26 cellular contexts compared by ENCODE assay signal in genomic region chr6:19749722-19750121, GRCh38.
DNase-seq lines count a peak whose midpoint lies in the region; ATAC-seq, FAIRE-seq and TF ChIP-seq lines count a peak whose summit lies in the region.
"Had no signal": no experiment of that assay in that cellular context is flagged by ENCODE, and none has a peak within 500 bp of the region (broad histone marks: within the 10 kb centered on the region; RNA-seq: fewer than 3 reads in every experiment).

No MANE protein-coding gene starts in this region.

- TF ChIP-seq POLR2A in IMR-90 (IDR thresholded peaks at IDR 0.05; ENCODE audit: low read depth, low read length) (no peak), K562 (conservative IDR thresholded peaks at IDR 0.05) (no peak)

- H3K9ac ChIP-seq in IMR-90 (ENCODE audit: low read depth, low read length) (no peak overlapping the region), K562 (ENCODE audit: insufficient read depth in 1 of 2, low read depth in 2 of 2, low read length in 2 of 2) (no peak overlapping the region), mesendoderm (ENCODE audit: low read length) (no peak overlapping the region)
- H3K9ac ChIP-seq: BLaER1 had no signal

- no peak overlapping the region for H3K14ac ChIP-seq in IMR-90 (replicated peaks; ENCODE audit: low read depth, low read length)

- TF ChIP-seq CTCF in IMR-90 (conservative IDR thresholded peaks at IDR 0.05; ENCODE audit: low read depth, low read length) (no peak), K562 (IDR thresholded peaks at IDR 0.05 in 2 of 3, conservative IDR thresholded peaks at IDR 0.05 in 1 of 3; ENCODE audit: insufficient read depth in 2 of 3, low read depth in 1 of 3, low read length in 3 of 3) (no peak)

- H3K4ac ChIP-seq in IMR-90 (ENCODE audit: low read depth, low read length) (no peak overlapping the region), mesendoderm (ENCODE audit: low read depth, low read length) (no peak overlapping the region)

- no CpG with 5 or more reads among the region's 7 CpGs for WGBS in IMR-90 (ENCODE audit: extremely low coverage in 2 of 2, insufficient read length in 1 of 2), 2 experiments
- WGBS in K562 (ENCODE audit: insufficient coverage, low coverage, missing lambda C conversion rate), result under 1% methylated on average over 7 of the region's 7 CpGs
- no CpG with 5 or more reads among the region's 7 CpGs for WGBS in mesendoderm (ENCODE audit: extremely low coverage, insufficient coverage, low lambda C conversion rate)

- H2AK9ac ChIP-seq in IMR-90 (replicated peaks; ENCODE audit: low read depth, low read length, poor library complexity), result no peak overlapping the region

- H3K36me3 ChIP-seq in IMR-90 (ENCODE audit: control insufficient read depth, insufficient read depth, low read length) (no peaks in the 10 kb centered on the region), K562 (ENCODE audit: control insufficient read depth, insufficient read depth, low read length) (no peaks in the 10 kb centered on the region), mesendoderm (ENCODE audit: control insufficient read depth, insufficient read depth, low read length) (no peaks in the 10 kb centered on the region)
- H3K36me3 ChIP-seq: BE2C, BLaER1 had no signal

- no peaks in the 10 kb centered on the region for H3K9me3 ChIP-seq in IMR-90 (ENCODE audit: control insufficient read depth, insufficient read depth, low read length)
- H3K9me3 ChIP-seq in K562 (replicated peaks; ENCODE audit: control insufficient read depth, insufficient read depth, low read depth, low read length), result no peaks in the 10 kb centered on the region
- H3K9me3 ChIP-seq: BE2C, BLaER1 had no signal

- POLR2A ChIA-PET in IMR-90 (lab: Charles Lee; ENCODE audit: unreplicated experiment), result no interaction called here
- POLR2A ChIA-PET in K562 (lab: Yijun Ruan, JAX), result no interaction called here

- H3K56ac ChIP-seq in IMR-90 (ENCODE audit: extremely low read depth, insufficient read depth, low read length), result no peak overlapping the region
- H3K56ac ChIP-seq in mesendoderm (ENCODE audit: low read length), result no peak overlapping the region

- no peaks in the 10 kb centered on the region for H4K20me1 ChIP-seq in IMR-90 (ENCODE audit: insufficient read depth, low read length)
- H4K20me1 ChIP-seq in K562 (replicated peaks; ENCODE audit: control insufficient read depth, insufficient read depth, low read length), result no peaks in the 10 kb centered on the region
- H4K20me1 ChIP-seq: BLaER1 had no signal

- H2BK15ac ChIP-seq in IMR-90 (ENCODE audit: low read depth, low read length) (no peak overlapping the region), mesendoderm (replicated peaks; ENCODE audit: low read depth) (no peak overlapping the region)

- no peak overlapping the region for H3K18ac ChIP-seq in IMR-90 (ENCODE audit: low read depth, low read length)
- no peak overlapping the region for H3K18ac ChIP-seq in mesendoderm (ENCODE audit: low read length)

- H4K5ac ChIP-seq in IMR-90 (ENCODE audit: low read depth, low read length) (no peak overlapping the region), mesendoderm (ENCODE audit: low read length) (no peak overlapping the region)

- no peak for TF ChIP-seq EP300 in K562 (IDR thresholded peaks at IDR 0.05; ENCODE audit: low read length)

- TF ChIP-seq RAD21 in IMR-90 (IDR thresholded peaks at IDR 0.05; ENCODE audit: low read length) (no peak), K562 (CRISPR knock-in tag; conservative IDR thresholded peaks at IDR 0.05 in 1 of 2, IDR thresholded peaks at IDR 0.05 in 1 of 2) (no peak)

- intact Hi-C loops in IMR-90 (cut with micrococcal nuclease), result no loop called here
- intact Hi-C loops in K562 (cut with micrococcal nuclease), result no loop called here

- H2BK5ac ChIP-seq in IMR-90 (ENCODE audit: low read depth, low read length, poor library complexity, severe bottlenecking), result no peak overlapping the region
- H2BK5ac ChIP-seq in mesendoderm (ENCODE audit: low read length), result no peak overlapping the region

- no peak overlapping the region for H3K23ac ChIP-seq in IMR-90 (ENCODE audit: low read depth, low read length)
- H3K23ac ChIP-seq in mesendoderm (ENCODE audit: low read length), result no peak overlapping the region

- ATAC-seq in IMR-90 (ENCODE audit: low read depth) (no peak), K562 (no peak), GM18519 (IDR thresholded peaks at IDR 0.05; ENCODE audit: low FRiP score, unreplicated experiment) (no peak)
- ATAC-seq: GM12878 had no signal

- H2AK5ac ChIP-seq in IMR-90 (ENCODE audit: low read depth, low read length), result no peak overlapping the region
- H2AK5ac ChIP-seq in mesendoderm (ENCODE audit: low read length), result no peak overlapping the region

- in situ Hi-C loops in IMR-90 (cut with MboI; ENCODE audit: low sequenced_read_pairs), result no loop called here
- in situ Hi-C loops in K562 (cut with MboI), result no loop called here

- FAIRE-seq in K562 (lab: Jason Lieb, UNC), result no peak
- FAIRE-seq: A204.1, GM12878, GM12892, GM18507, GM19239 had no signal

- H4K8ac ChIP-seq in IMR-90 (ENCODE audit: low read depth in 2 of 2, low read length in 2 of 2) (no peak overlapping the region), mesendoderm (ENCODE audit: low read depth, low read length) (no peak overlapping the region)

- CTCF ChIA-PET in IMR-90 (lab: Yijun Ruan, JAX) (no interaction called here), K562 (lab: Yijun Ruan, JAX; ENCODE audit: low intra/inter-chr PET ratio) (no interaction called here)

- BruUV-seq in IMR-90 (replicated peaks; lab: Mats Ljungman, UMichigan) (no TSS peak), K562 (replicated peaks; lab: Mats Ljungman, UMichigan) (no TSS peak)

- no peaks in the 10 kb centered on the region for H3K79me1 ChIP-seq in IMR-90 (ENCODE audit: low read depth in 1 of 2, low read length in 2 of 2)
- H3K79me1 ChIP-seq in mesendoderm (ENCODE audit: low read length), result no peaks in the 10 kb centered on the region

- H3K4me3 ChIP-seq in IMR-90 (ENCODE audit: insufficient read depth, low read depth, low read length) (no peak overlapping the region), K562 (no peak overlapping the region), mesendoderm (ENCODE audit: low read length) (no peak overlapping the region)
- H3K4me3 ChIP-seq: BLaER1, GM12878 had no signal

- H3K9me1 ChIP-seq in IMR-90 (ENCODE audit: insufficient read depth, low read length) (no peaks in the 10 kb centered on the region), K562 (ENCODE audit: control insufficient read depth, insufficient read depth, low read length) (no peaks in the 10 kb centered on the region)

- H3K27me3 ChIP-seq in IMR-90 (ENCODE audit: control insufficient read depth, insufficient read depth, low read length) (no peaks in the 10 kb centered on the region), K562 (ENCODE audit: control insufficient read depth in 2 of 2, insufficient read depth in 2 of 2, low read length in 2 of 2) (no peaks in the 10 kb centered on the region), mesendoderm (ENCODE audit: insufficient read depth, low read length, poor library complexity) (no peaks in the 10 kb centered on the region)
- H3K27me3 ChIP-seq: BE2C, BLaER1 had no signal

- no peak overlapping the region for H2BK20ac ChIP-seq in IMR-90 (ENCODE audit: low read depth, low read length)

- DNase-seq in IMR-90 (no peak), K562 (ENCODE audit: extremely low read depth in 1 of 4, low spot score in 3 of 4) (no peak), mesendoderm (peak; percentile 39), MV-4-11 (lab: John Stamatoyannopoulos, UW) (no peak)
- no peak for DNase-seq in stimulated activated CD4-positive, alpha-beta T cell treated with anti-CD3 and anti-CD28 coated beads, Interleukin-12 subunit alpha, Interleukin-12 subunit beta, amount 100 ng/mL, for 4 hours
- DNase-seq: 8988T; ACHN; BE2C; C1 segment of cervical spinal cord; CD4-positive, alpha-beta memory T cell; CD4-positive, CD25-positive, alpha-beta regulatory T cell; CD8-positive, alpha-beta memory T cell; COR-L47; DMS 273 treated with DMSO at 0.1 percent for 48 hours; DMS153; DMS79; DND-41; EL; GDM1 had no signal

- H3K4me1 ChIP-seq in IMR-90 (ENCODE audit: control insufficient read depth, insufficient read depth, low read length) (no peaks in the 10 kb centered on the region), K562 (replicated peaks in 1 of 2; ENCODE audit: control insufficient read depth in 2 of 2, insufficient read depth in 2 of 2, low read length in 2 of 2) (no peaks in the 10 kb centered on the region), mesendoderm (ENCODE audit: control insufficient read depth, low read depth, low read length) (no peaks in the 10 kb centered on the region)
- H3K4me1 ChIP-seq: BE2C, BLaER1 had no signal

- H3K79me2 ChIP-seq in K562 (ENCODE audit: control insufficient read depth, insufficient read depth, low read length) (no peaks in the 10 kb centered on the region), mesendoderm (ENCODE audit: control insufficient read depth, insufficient read depth, low read length) (no peaks in the 10 kb centered on the region)

- H2BK120ac ChIP-seq in IMR-90 (ENCODE audit: low read depth, low read length) (no peak overlapping the region), mesendoderm (ENCODE audit: low read depth, low read length) (no peak overlapping the region)

- no peak overlapping the region for H2AFZ ChIP-seq in IMR-90 (replicated peaks; ENCODE audit: low read length, poor library complexity)
- no peak overlapping the region for H2AFZ ChIP-seq in K562 (ENCODE audit: low read depth, low read length)

- H4K91ac ChIP-seq in IMR-90 (ENCODE audit: insufficient read depth, low read depth, low read length), result no peak overlapping the region

- no peak overlapping the region for H3K27ac ChIP-seq in IMR-90 (ENCODE audit: insufficient read depth, low read length)
- no peak overlapping the region for H3K27ac ChIP-seq in K562 (ENCODE audit: extremely low read depth, low read depth, low read length)
- no peak overlapping the region for H3K27ac ChIP-seq in mesendoderm (ENCODE audit: low read depth, low read length)
- H3K27ac ChIP-seq: BLaER1 had no signal

- dilution Hi-C loops in IMR-90 (cut with HindIII; ENCODE audit: low sequenced_read_pairs, unreplicated experiment), result no loop called here

- no peak overlapping the region for H3K4me2 ChIP-seq in IMR-90 (ENCODE audit: low read depth, low read length)
- no peak overlapping the region for H3K4me2 ChIP-seq in K562 (ENCODE audit: insufficient read depth, low read length)
- no peak overlapping the region for H3K4me2 ChIP-seq in mesendoderm (ENCODE audit: low read length)
- H3K4me2 ChIP-seq: BLaER1 had no signal

TF ChIP-seq in IMR-90, 13 proteins besides CTCF, POLR2A, EP300 and RAD21 (continues in another document):
- TF ChIP-seq MAZ (IDR thresholded peaks at IDR 0.05; ENCODE audit: borderline replicate concordance, low read depth, low read length) (no peak), CHD1 (IDR thresholded peaks at IDR 0.05; ENCODE audit: low read depth, low read length) (no peak), CEBPB (IDR thresholded peaks at IDR 0.05; ENCODE audit: low read depth, low read length) (peak; percentile 77)

TF ChIP-seq in K562, 482 proteins besides CTCF, POLR2A, EP300 and RAD21 (continues in another document):
- TF ChIP-seq TCF15 (CRISPR knock-in tag; IDR thresholded peaks at IDR 0.05), result no peak
- no peak for TF ChIP-seq SMAD4 (CRISPR knock-in tag; conservative IDR thresholded peaks at IDR 0.05)
